Comparison of ENCODE assay signal across 15 cellular contexts in the genomic region with DNA sequence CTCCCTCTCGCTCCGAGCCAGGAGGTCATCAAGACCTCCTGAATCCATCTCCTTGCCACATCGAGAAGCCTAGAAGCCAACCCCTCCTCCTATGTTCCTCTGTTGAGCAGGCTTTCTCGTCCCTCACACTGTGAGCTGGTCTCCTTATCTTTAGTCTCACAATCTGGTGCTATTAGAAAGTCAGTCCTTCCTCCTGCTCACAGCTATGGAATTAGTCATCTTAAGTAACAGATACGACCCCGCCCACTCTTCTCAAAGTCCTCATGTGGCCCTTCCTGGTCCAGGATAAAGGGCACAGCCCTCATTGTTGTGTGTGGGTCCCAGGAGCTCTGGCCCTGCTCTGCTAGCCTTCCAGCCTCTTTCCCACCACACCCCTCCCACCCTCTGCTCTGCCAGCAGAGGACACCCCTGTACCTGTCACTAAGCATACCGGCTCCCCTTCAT. TPM values are rescaled to one million over a fixed set of nuclear protein-coding genes. Genes with fewer than 3 reads are reported as not detected.
DNase-seq lines count a peak whose midpoint lies in the region; ATAC-seq, FAIRE-seq and TF ChIP-seq lines count a peak whose summit lies in the region.
"Had no signal": no experiment of that assay in that cellular context is flagged by ENCODE, and none has a peak within 500 bp of the region (broad histone marks: within the 10 kb centered on the region; RNA-seq: fewer than 3 reads in every experiment).

No MANE protein-coding gene starts in this region.

- no peaks in the 10 kb centered on the region for H4K20me1 ChIP-seq in HepG2 (ENCODE audit: insufficient read depth, low read length)

- H3K9me3 ChIP-seq in MG63 (peaks cover 4% of the 10 kb centered on the region), HepG2 (ENCODE audit: low read length) (peaks cover 7% of the 10 kb centered on the region)
- H3K9me3 ChIP-seq: Peyer's patch had no signal

- no peak for TF ChIP-seq EP300 in HepG2 (IDR thresholded peaks at IDR 0.05; ENCODE audit: low read depth in 2 of 2, low read length in 2 of 2)
- TF ChIP-seq EP300 in HepG2 (CRISPR knock-in tag; IDR thresholded peaks at IDR 0.05; ENCODE audit: borderline replicate concordance): no peak

- BruUV-seq in HepG2 (replicated peaks; lab: Mats Ljungman, UMichigan): no TSS peak

- H3K9ac ChIP-seq in HepG2 (ENCODE audit: insufficient read depth, low read depth, low read length): no peak overlapping the region
- H3K9ac ChIP-seq: parathyroid adenoma had no signal

- DNase-seq in CD1c-positive myeloid dendritic cell (ENCODE audit: extremely low spot score) (peak; percentile 27), MG63 (peak; percentile 50), dermis blood vessel endothelial cell (peak; percentile 71), HepG2 (ENCODE audit: low spot score) (no peak), HuH-7 (ENCODE audit: low spot score) (no peak), NCI-H146 (lab: John Stamatoyannopoulos, UW) (no peak)
- DNase-seq: effector CD4-positive, alpha-beta T cell; hippocampal formation; NCI-H2171 treated with DMSO at 0.1 percent for 48 hours; Peyer's patch; stimulated activated CD4-positive, alpha-beta T cell treated with anti-CD3 and anti-CD28 coated beads, Interleukin-2, amount 100 ng/mL, for 24 hours had no signal

- H3K27me3 ChIP-seq in MG63: no peaks in the 10 kb centered on the region
- H3K27me3 ChIP-seq in HepG2 (ENCODE audit: control insufficient read depth in 1 of 2, insufficient read depth in 2 of 2, low read length in 2 of 2): no peaks in the 10 kb centered on the region
- H3K27me3 ChIP-seq: Peyer's patch had no signal

- intact Hi-C loops in HepG2 (cut with micrococcal nuclease; ENCODE audit: unreplicated experiment): no loop called here

- H3K79me2 ChIP-seq in HepG2 (ENCODE audit: insufficient read depth, low read length): no peaks in the 10 kb centered on the region
- H3K79me2 ChIP-seq: parathyroid adenoma had no signal

- no peak for ATAC-seq in HepG2
- ATAC-seq in HG03097 (IDR thresholded peaks at IDR 0.05; ENCODE audit: low FRiP score, unreplicated experiment): no peak
- no peak for ATAC-seq in HG03342 (IDR thresholded peaks at IDR 0.05; ENCODE audit: unreplicated experiment)

- CTCF ChIA-PET in HepG2 (lab: Yijun Ruan, JAX; ENCODE audit: low intra/inter-chr PET ratio, low total read pairs): no interaction called here

- no peaks in the 10 kb centered on the region for H3K4me1 ChIP-seq in HepG2 (ENCODE audit: insufficient read depth, low read length)
- H3K4me1 ChIP-seq: parathyroid adenoma, Peyer's patch had no signal

- no peak for FAIRE-seq in HepG2 (lab: Jason Lieb, UNC)
- FAIRE-seq: G401.6 had no signal

- 39% methylated on average over 7 of the region's 7 CpGs for WGBS in HepG2 (ENCODE audit: low lambda C conversion rate)

- no peak overlapping the region for H3K27ac ChIP-seq in HepG2 (ENCODE audit: extremely low read length, insufficient read depth, low read length)
- H3K27ac ChIP-seq: parathyroid adenoma, Peyer's patch had no signal

- H3K4me3 ChIP-seq in MG63 (no peak overlapping the region), HepG2 (replicated peaks in 1 of 3; ENCODE audit: insufficient read depth in 1 of 3, low read depth in 2 of 3, low read length in 3 of 3) (no peak overlapping the region)
- H3K4me3 ChIP-seq: Peyer's patch had no signal

- in situ Hi-C loops in HepG2 (cut with HindIII; ENCODE audit: extremely low pct_ligation_motif_present, low pct_unique_long_range_greater_than_20kb): no loop called here

- H3K36me3 ChIP-seq in MG63 (no peaks in the 10 kb centered on the region), HepG2 (replicated peaks in 1 of 2; ENCODE audit: control insufficient read depth in 1 of 2, insufficient read depth in 2 of 2, low read length in 2 of 2) (no peaks in the 10 kb centered on the region)
- H3K36me3 ChIP-seq: Peyer's patch had no signal

- 0 out of 2 replicates have a peak, but pooled peaks have one; percentile 11 for TF ChIP-seq CTCF in HepG2 (CRISPR knock-in tag; IDR thresholded peaks at IDR 0.05)

- no peak for TF ChIP-seq POLR2A in HepG2 (IDR thresholded peaks at IDR 0.05; ENCODE audit: insufficient read depth in 1 of 2, low read depth in 2 of 2, low read length in 2 of 2)

- POLR2A ChIA-PET in HepG2 (lab: Yijun Ruan, JAX): no interaction called here

- no peak for TF ChIP-seq RAD21 in HepG2 (CRISPR knock-in tag; IDR thresholded peaks at IDR 0.05)

- no peak overlapping the region for H3K4me2 ChIP-seq in HepG2 (ENCODE audit: low read depth, low read length)

- H2AFZ ChIP-seq in HepG2 (ENCODE audit: low read length): no peak overlapping the region

TF ChIP-seq in HepG2, 621 proteins besides CTCF, POLR2A, EP300 and RAD21:
- TF ChIP-seq ZNF567 (CRISPR knock-in tag; IDR thresholded peaks at IDR 0.05; ENCODE audit: borderline replicate concordance) (no peak), SOX6 (IDR thresholded peaks at IDR 0.05) (no peak), SOX6 (CRISPR knock-in tag; IDR thresholded peaks at IDR 0.05) (no peak), ZNF619 (CRISPR knock-in tag; IDR thresholded peaks at IDR 0.05) (no peak)
TF ChIP-seq in HepG2: peak in this region for 0.

RNA-seq across cellular contexts. Expression of a gene that starts 41.4 kb away (rescaled TPM):
- total RNA-seq in MG63 (2014; rRNA removed; shearing (Covaris generic); ENCODE audit: low replicate concordance): 59.4 and 76.6 TPM in 2 replicates
- total RNA-seq in dermis blood vessel endothelial cell: 73.6 and 141 TPM in 2 replicates
- 1.3 and 2.3 TPM in 2 replicates for total RNA-seq in HepG2 (2016; rRNA removed; fragmentation: Illumina TruSeq; extraction: Trizol)
- 0.26 and 0.61 TPM in 2 replicates for total RNA-seq in HepG2 (2016; cell fraction: cytosol; rRNA removed; fragmentation: Illumina TruSeq; extraction: Trizol; ENCODE audit: low read depth)
- 1.2 and 1.3 TPM in 2 replicates for total RNA-seq in HepG2 (2016; cell fraction: insoluble cytoplasmic fraction; rRNA removed; fragmentation: Illumina TruSeq; extraction: Trizol)
- 0.77 and 1.2 TPM in 2 replicates for total RNA-seq in HepG2 (2016; cell fraction: membrane; rRNA removed; fragmentation: Illumina TruSeq; extraction: Trizol)
- total RNA-seq in HepG2 (2016; cell fraction: nucleus; rRNA removed; fragmentation: Illumina TruSeq; extraction: Trizol): 1.6 and 3.2 TPM in 2 replicates
- 0.68 and 1.1 TPM in 2 replicates for polyA plus RNA-seq in HepG2 (2011; rRNA removed)
- 0.67 and 0.88 TPM in 2 replicates for polyA plus RNA-seq in HepG2 (2011; cell fraction: cytosol; rRNA removed)
- 3.9 and 4.0 TPM in 2 replicates for polyA plus RNA-seq in HepG2 (2011; cell fraction: nucleus; rRNA removed)
- polyA plus RNA-seq in HepG2 (2012): 1.4 and 2.5 TPM in 2 replicates
- 0.32 and 0.33 TPM in 2 replicates for polyA plus RNA-seq in HepG2 (2016; cell fraction: cytosol; fragmentation: Illumina TruSeq; extraction: Trizol; ENCODE audit: low read depth)
- 1.0 and 1.4 TPM in 2 replicates for polyA plus RNA-seq in HepG2 (2016; cell fraction: insoluble cytoplasmic fraction; fragmentation: Illumina TruSeq; extraction: Trizol; ENCODE audit: low read depth)
- polyA plus RNA-seq in HepG2 (2016; cell fraction: membrane; fragmentation: Illumina TruSeq; extraction: Trizol; ENCODE audit: low read depth): 1.3 TPM in 2 replicates
- polyA plus RNA-seq in HepG2 (2016; cell fraction: nucleus; fragmentation: Illumina TruSeq; extraction: Trizol; ENCODE audit: insufficient read depth, low read depth): 4.2 and 4.5 TPM in 2 replicates
- polyA minus RNA-seq in HepG2 (2011; rRNA and poly(A)+ RNA removed; ENCODE audit: low replicate concordance): 1.1 TPM in 1 of 2 replicates, not detected in the other
- polyA minus RNA-seq in HepG2 (2011; cell fraction: cytosol; rRNA and poly(A)+ RNA removed): 0.49 and 0.62 TPM in 2 replicates
- 3.2 and 4.1 TPM in 2 replicates for polyA minus RNA-seq in HepG2 (2011; cell fraction: nucleus; rRNA and poly(A)+ RNA removed)

Comparison
In these comparisons a context has a peak if more than half of its experiments do, and no peak if none do; other contexts are left out.
1. DNase-seq: peak in CD1c-positive myeloid dendritic cell (single experiment), MG63 (single experiment) and dermis blood vessel endothelial cell (single experiment); none in HepG2 (single experiment), HuH-7 (single experiment) and NCI-H146 (single experiment).
2. RNA of a gene that starts 41.4 kb away (total RNA-seq): 73.6 to 141 TPM in dermis blood vessel endothelial cell and 59.4 to 76.6 TPM in MG63; 0.26 to 3.2 TPM in HepG2; every median in the first group is over 10 times any median in the second.